Comparison of ENCODE assay signal across 9 cellular contexts in genomic region chr14:103519837-103520212, GRCh38. TPM values are rescaled to one million over a fixed set of nuclear protein-coding genes. Genes with fewer than 3 reads are reported as not detected.
DNase-seq lines count a peak whose midpoint lies in the region; ATAC-seq, FAIRE-seq and TF ChIP-seq lines count a peak whose summit lies in the region.
"Had no signal": no experiment of that assay in that cellular context is flagged by ENCODE, and none has a peak within 500 bp of the region (broad histone marks: within the 10 kb centered on the region; RNA-seq: fewer than 3 reads in every experiment).

No MANE protein-coding gene starts in this region.

- H3K9me3 ChIP-seq in GM12878 (replicated peaks; ENCODE audit: control insufficient read depth, insufficient read depth, low read length) = no peaks in the 10 kb centered on the region; the same call in 2 of the 3 replicates
- no peaks in the 10 kb centered on the region for H3K9me3 ChIP-seq in mucosa of rectum (ENCODE audit: control insufficient read depth in 2 of 2, low read length in 2 of 2)
- H3K9me3 ChIP-seq: heart right ventricle had no signal

- SMC1A ChIA-PET in GM12878 (lab: Charles Lee; ENCODE audit: uncharacterized antibody, unreplicated experiment) = interaction anchor here (1.0 to 1.8 kb wide), 3 partner anchors 15 to 38 kb away, joined by 3 to 13 read pairs (median 3); no protein-coding TSS in a partner anchor

- POLR2A ChIA-PET in GM12878 (lab: Charles Lee) = interaction anchor here (1.3 kb wide), 1 partner anchor 24 kb away, joined by 4 read pairs; no protein-coding TSS in a partner anchor

- no TSS peak for BruUV-seq in GM12878 (replicated peaks; lab: Mats Ljungman, UMichigan)

- RAD21 ChIA-PET in GM12878 (lab: Charles Lee; ENCODE audit: unreplicated experiment) = interaction anchor here (0.6 to 2.2 kb wide), 2 partner anchors 28 to 44 kb away, joined by 3 to 25 read pairs; no protein-coding TSS in a partner anchor

- H3K27me3 Mint-ChIP-seq in activated naive CD8-positive, alpha-beta T cell = no peaks in the 10 kb centered on the region
- peaks cover 13% of the 10 kb centered on the region for H3K27me3 Mint-ChIP-seq in activated naive CD8-positive, alpha-beta T cell treated with anti-CD3 and anti-CD28 coated beads for 36 hours
- peaks cover 21% of the 10 kb centered on the region for H3K27me3 Mint-ChIP-seq in activated CD8-positive, alpha-beta memory T cell treated with anti-CD3 and anti-CD28 coated beads, Interleukin-2, amount 10 ng/mL, durations not matched to agents 7 days and 5 days

- H4K20me1 ChIP-seq in GM12878 (ENCODE audit: control insufficient read depth, insufficient read depth) = no peaks in the 10 kb centered on the region

- peaks cover 25% of the 10 kb centered on the region for H3K4me1 ChIP-seq in GM12878 (ENCODE audit: control insufficient read depth, insufficient read depth, low read length)
- peaks cover 42 to 49% of the 10 kb centered on the region in 2 donors for H3K4me1 ChIP-seq in mucosa of rectum (ENCODE audit: control insufficient read depth in 2 of 2, insufficient read depth in 2 of 2, low read length in 2 of 2)
- H3K4me1 ChIP-seq in urinary bladder (ENCODE audit: insufficient read depth) = no peaks in the 10 kb centered on the region

- H3K36me3 Mint-ChIP-seq in activated naive CD8-positive, alpha-beta T cell = no peaks in the 10 kb centered on the region
- no peaks in the 10 kb centered on the region for H3K36me3 Mint-ChIP-seq in activated naive CD8-positive, alpha-beta T cell treated with anti-CD3 and anti-CD28 coated beads for 36 hours
- H3K36me3 Mint-ChIP-seq in activated CD8-positive, alpha-beta memory T cell treated with anti-CD3 and anti-CD28 coated beads, Interleukin-2, amount 10 ng/mL, durations not matched to agents 7 days and 5 days = no peaks in the 10 kb centered on the region

- H3K4me2 ChIP-seq in GM12878 (ENCODE audit: control insufficient read depth, insufficient read depth) = no peak overlapping the region; the same call in 1 of the 2 replicates

- H3K9ac ChIP-seq in GM12878 (ENCODE audit: control insufficient read depth, insufficient read depth, low read length) (no peak overlapping the region), mucosa of rectum (ENCODE audit: low read depth in 1 of 2, low read length in 2 of 2) (peak overlapping the region in 1 of 2 donors; percentile 92)

- peaks cover 9% of the 10 kb centered on the region for H3K4me1 Mint-ChIP-seq in activated naive CD8-positive, alpha-beta T cell (ENCODE audit: low read depth)
- H3K4me1 Mint-ChIP-seq in activated naive CD8-positive, alpha-beta T cell treated with anti-CD3 and anti-CD28 coated beads for 36 hours = peaks cover 11% of the 10 kb centered on the region
- peaks cover 9% of the 10 kb centered on the region for H3K4me1 Mint-ChIP-seq in activated CD8-positive, alpha-beta memory T cell treated with anti-CD3 and anti-CD28 coated beads, Interleukin-2, amount 10 ng/mL, durations not matched to agents 7 days and 5 days

- H3K4me3 Mint-ChIP-seq in activated naive CD8-positive, alpha-beta T cell = peak overlapping the region; percentile 68
- H3K4me3 Mint-ChIP-seq in activated naive CD8-positive, alpha-beta T cell treated with anti-CD3 and anti-CD28 coated beads for 36 hours = no peak overlapping the region
- no peak overlapping the region for H3K4me3 Mint-ChIP-seq in activated CD8-positive, alpha-beta memory T cell treated with anti-CD3 and anti-CD28 coated beads, Interleukin-2, amount 10 ng/mL, durations not matched to agents 7 days and 5 days

- no peak for FAIRE-seq in GM12878 (lab: Jason Lieb, UNC)

- CTCF ChIA-PET in GM12878 (lab: Yijun Ruan, JAX) = interaction anchor here (1.3 to 6.5 kb wide), 4 partner anchors 9 to 38 kb away, joined by 4 to 53 read pairs (median 22); partner anchors contain the start of gene TRMT61A
- CTCF ChIA-PET in activated CD8-positive, alpha-beta memory T cell treated with anti-CD3 and anti-CD28 coated beads, Interleukin-2, amount 10 ng/mL, durations not matched to agents 7 days and 5 days (lab: Charles Lee) = interaction anchor here (1.0 to 6.3 kb wide), 5 partner anchors 8 to 34 kb away, joined by 3 to 79 read pairs (median 20); partner anchors contain the start of gene TRMT61A

- TF ChIP-seq CTCF in GM12878 (IDR thresholded peaks at IDR 0.05 in 2 of 3, conservative IDR thresholded peaks at IDR 0.05 in 1 of 3; ENCODE audit: control insufficient read depth in 2 of 3, extremely low read depth in 1 of 3, insufficient read depth in 1 of 3, low read depth in 3 of 3, low read length in 3 of 3) = no peak

- H3K27ac Mint-ChIP-seq in activated naive CD8-positive, alpha-beta T cell = peak overlapping the region; percentile 66
- H3K27ac Mint-ChIP-seq in activated naive CD8-positive, alpha-beta T cell treated with anti-CD3 and anti-CD28 coated beads for 36 hours = no peak overlapping the region
- no peak overlapping the region for H3K27ac Mint-ChIP-seq in activated CD8-positive, alpha-beta memory T cell treated with anti-CD3 and anti-CD28 coated beads, Interleukin-2, amount 10 ng/mL, durations not matched to agents 7 days and 5 days

- no peaks in the 10 kb centered on the region for H3K9me3 Mint-ChIP-seq in activated naive CD8-positive, alpha-beta T cell (ENCODE audit: low read depth)
- H3K9me3 Mint-ChIP-seq in activated naive CD8-positive, alpha-beta T cell treated with anti-CD3 and anti-CD28 coated beads for 36 hours = no peaks in the 10 kb centered on the region
- H3K9me3 Mint-ChIP-seq in activated CD8-positive, alpha-beta memory T cell treated with anti-CD3 and anti-CD28 coated beads, Interleukin-2, amount 10 ng/mL, durations not matched to agents 7 days and 5 days (ENCODE audit: low read depth) = no peaks in the 10 kb centered on the region

- no peak for ATAC-seq in GM12878
- no peak for ATAC-seq in activated CD8-positive, alpha-beta memory T cell treated with anti-CD3 and anti-CD28 coated beads, Interleukin-2, amount 10 ng/mL, durations not matched to agents 7 days and 5 days

- DNase-seq in activated naive CD8-positive, alpha-beta T cell treated with anti-CD3 and anti-CD28 coated beads for 36 hours = no peak
- no peak for DNase-seq in GM12878 (ENCODE audit: low read depth, low spot score)
- DNase-seq in islet precursor cell = no peak
- DNase-seq in activated CD8-positive, alpha-beta memory T cell treated with anti-CD3 and anti-CD28 coated beads, Interleukin-2, amount 10 ng/mL, durations not matched to agents 7 days and 5 days = no peak
- no peak for DNase-seq in NCI-H2107 treated with DMSO at 0.1 percent for 48 hours (lab: John Stamatoyannopoulos, UW; ENCODE audit: unreplicated experiment)

- in situ Hi-C loops in GM12878 (cut with MboI) = loop anchor here (5.0 kb wide), 1 partner anchor 37 kb away; no protein-coding TSS in a partner anchor

- no peaks in the 10 kb centered on the region for H3K79me2 ChIP-seq in GM12878 (ENCODE audit: control insufficient read depth, insufficient read depth, low read length)

- H3K4me3 ChIP-seq in GM12878 (no peak overlapping the region), mucosa of rectum (ENCODE audit: low read length in 2 of 2) (peak overlapping the region; percentile 70 to 86), urinary bladder (ENCODE audit: low read depth, low read length) (no peak overlapping the region)

- no peak for TF ChIP-seq EP300 in GM12878 (IDR thresholded peaks at IDR 0.05; ENCODE audit: borderline replicate concordance in 1 of 2, control insufficient read depth in 1 of 2, low read depth in 2 of 2, low read length in 2 of 2)

- 57% methylated on average over 22 of the region's 22 CpGs for WGBS in GM12878 (ENCODE audit: insufficient coverage, insufficient replicate concordance, low lambda C conversion rate, missing lambda C conversion rate)
- 49% methylated on average over 22 of the region's 22 CpGs for WGBS in urinary bladder

- intact Hi-C loops in GM12878 (cut with micrococcal nuclease; ENCODE audit: unreplicated experiment) = no loop called here

- H3K36me3 ChIP-seq in GM12878 (ENCODE audit: control insufficient read depth in 2 of 2, insufficient read depth in 2 of 2, low read length in 1 of 2) = no peaks in the 10 kb centered on the region
- peaks cover 14 to 16% of the 10 kb centered on the region in 2 donors for H3K36me3 ChIP-seq in mucosa of rectum (ENCODE audit: control insufficient read depth in 2 of 2, insufficient read depth in 2 of 2, low read length in 2 of 2)
- no peaks in the 10 kb centered on the region for H3K36me3 ChIP-seq in urinary bladder (ENCODE audit: insufficient read depth)
- H3K36me3 ChIP-seq: heart right ventricle had no signal

- H3K27ac ChIP-seq in GM12878 (ENCODE audit: control insufficient read depth, insufficient read depth) = no peak overlapping the region
- peak overlapping the region; percentile 80 to 91 for H3K27ac ChIP-seq in mucosa of rectum (ENCODE audit: low read depth in 2 of 2, low read length in 2 of 2)
- peak overlapping the region; percentile 12 for H3K27ac ChIP-seq in urinary bladder (ENCODE audit: low read depth)

- TF ChIP-seq POLR2A in GM12878 (IDR thresholded peaks at IDR 0.05; ENCODE audit: low read depth, low read length) = no peak

- TF ChIP-seq RAD21 in GM12878 (IDR thresholded peaks at IDR 0.05; ENCODE audit: insufficient read depth, low read depth, low read length) = no peak

- H3K27me3 ChIP-seq in GM12878 (replicated peaks in 1 of 2; ENCODE audit: control insufficient read depth in 2 of 2, insufficient read depth in 2 of 2, low read length in 1 of 2) (peaks cover 2% of the 10 kb centered on the region in 2 experiments; a peak in 2 of 4 replicates), mucosa of rectum (ENCODE audit: control insufficient read depth in 2 of 2, insufficient read depth in 2 of 2, low read length in 2 of 2) (no peaks in the 10 kb centered on the region)

- no peak overlapping the region for H2AFZ ChIP-seq in GM12878 (ENCODE audit: control insufficient read depth, low read depth, low read length)

RNA-seq across cellular contexts. Expression of gene CKB, which starts 2.8 kb away (rescaled TPM):
- total RNA-seq in activated naive CD8-positive, alpha-beta T cell treated with anti-CD3 and anti-CD28 coated beads for 36 hours = 1 to 10 TPM; 3.1 to 3.3 TPM
- total RNA-seq in GM12878 (2013; cell fraction: nucleolus; rRNA removed) = 5.2 and 8.1 TPM in 2 replicates
- total RNA-seq in GM12878 (2014; rRNA removed) = 2.0 and 5.2 TPM in 2 replicates
- 0.37 and 0.40 TPM in 2 replicates for total RNA-seq in GM12878 (2014; rRNA removed; fragmentation: Illumina TruSeq; extraction: Trizol)
- total RNA-seq in GM12878 (2021) = 3.6 and 5.5 TPM in 2 replicates
- 4.6 TPM for polyA plus RNA-seq in GM12878 (2011; ENCODE audit: low read depth)
- 4.9 and 6.1 TPM in 2 replicates for polyA plus RNA-seq in GM12878 (2011; rRNA removed)
- 8.2 and 14.3 TPM in 2 replicates for polyA plus RNA-seq in GM12878 (2011; cell fraction: cytosol; rRNA removed)
- 21.1 and 21.6 TPM in 2 replicates for polyA plus RNA-seq in GM12878 (2011; cell fraction: nucleus; rRNA removed)
- polyA plus RNA-seq in GM12878 (2012) = 8.6 and 8.9 TPM in 2 replicates
- 0.46 TPM in 1 of 2 replicates, not detected in the other for polyA plus RNA-seq in GM12878 (2014; fragmentation: Illumina TruSeq; extraction: Trizol)
- under 1 TPM; 0.48 to 0.90 TPM for polyA plus RNA-seq in GM12878 (2014; fragmentation: Nextera tagmentation; extraction: Ambion mirVana)
- polyA plus RNA-seq in GM12878 (2014; rRNA removed) = 2.8 and 9.0 TPM in 2 replicates
- 1 to 10 TPM; 2.6 to 3.3 TPM for polyA plus RNA-seq in GM12878 (2016; fragmentation: Nextera tagmentation; extraction: Ambion mirVana)
- 2.3 and 12.2 TPM in 2 replicates for polyA minus RNA-seq in GM12878 (2011; rRNA and poly(A)+ RNA removed)
- polyA minus RNA-seq in GM12878 (2011; cell fraction: cytosol; rRNA and poly(A)+ RNA removed) = 5.2 and 7.7 TPM in 2 replicates
- polyA minus RNA-seq in GM12878 (2011; cell fraction: nucleus; rRNA and poly(A)+ RNA removed) = 1.7 and 4.3 TPM in 2 replicates
- 121 TPM for total RNA-seq in urinary bladder
- polyA plus RNA-seq in urinary bladder = 1,521 TPM
- 1 to 10 TPM; 1.2 to 6.1 TPM for total RNA-seq in activated CD8-positive, alpha-beta memory T cell treated with anti-CD3 and anti-CD28 coated beads, Interleukin-2, amount 10 ng/mL, durations not matched to agents 7 days and 5 days

RNA-seq across cellular contexts. Expression of gene TRMT61A, which starts 9.2 kb away (rescaled TPM):
- 10 to 100 TPM; 20.6 to 22.1 TPM for total RNA-seq in activated naive CD8-positive, alpha-beta T cell treated with anti-CD3 and anti-CD28 coated beads for 36 hours
- 23.5 and 27.2 TPM in 2 replicates for total RNA-seq in GM12878 (2013; cell fraction: nucleolus; rRNA removed)
- total RNA-seq in GM12878 (2014; rRNA removed) (13.5 and 18.2 TPM in 2 replicates), GM12878 (2014; rRNA removed; fragmentation: Illumina TruSeq; extraction: Trizol) (3.7 and 4.7 TPM in 2 replicates), GM12878 (2021) (15.6 and 17.9 TPM in 2 replicates), urinary bladder (5.7 TPM)
- 2.0 TPM for polyA plus RNA-seq in GM12878 (2011; ENCODE audit: low read depth)
- polyA plus RNA-seq in GM12878 (2011; rRNA removed) (2.4 and 5.1 TPM in 2 replicates), GM12878 (2014; fragmentation: Illumina TruSeq; extraction: Trizol) (0.46 and 1.4 TPM in 2 replicates), GM12878 (2014; fragmentation: Nextera tagmentation; extraction: Ambion mirVana) (under 1 TPM; 0.11 to 0.38 TPM), GM12878 (2014; rRNA removed) (17.6 and 20.4 TPM in 2 replicates), GM12878 (2016; fragmentation: Nextera tagmentation; extraction: Ambion mirVana) (10 to 100 TPM; 19.8 to 21.9 TPM), urinary bladder (35.0 TPM)
- 9.0 and 16.6 TPM in 2 replicates for polyA plus RNA-seq in GM12878 (2011; cell fraction: cytosol; rRNA removed)
- polyA plus RNA-seq in GM12878 (2011; cell fraction: nucleus; rRNA removed) = 49.7 and 52.9 TPM in 2 replicates
- 5.6 and 7.1 TPM in 2 replicates for polyA plus RNA-seq in GM12878 (2012)
- 3.9 and 9.5 TPM in 2 replicates for polyA minus RNA-seq in GM12878 (2011; rRNA and poly(A)+ RNA removed)
- polyA minus RNA-seq in GM12878 (2011; cell fraction: cytosol; rRNA and poly(A)+ RNA removed) = 4.0 and 4.1 TPM in 2 replicates
- polyA minus RNA-seq in GM12878 (2011; cell fraction: nucleus; rRNA and poly(A)+ RNA removed) = 15.0 and 25.7 TPM in 2 replicates
- 1 to 10 TPM; 7.3 to 9.6 TPM for total RNA-seq in activated CD8-positive, alpha-beta memory T cell treated with anti-CD3 and anti-CD28 coated beads, Interleukin-2, amount 10 ng/mL, durations not matched to agents 7 days and 5 days

RNA-seq across cellular contexts. Expression of gene BAG5, which starts 42.6 kb away (rescaled TPM):
- total RNA-seq in activated naive CD8-positive, alpha-beta T cell treated with anti-CD3 and anti-CD28 coated beads for 36 hours = 10 to 100 TPM; 36.3 to 38.9 TPM
- 22.8 and 25.0 TPM in 2 replicates for total RNA-seq in GM12878 (2013; cell fraction: nucleolus; rRNA removed)
- total RNA-seq in GM12878 (2014; rRNA removed) (17.5 and 18.5 TPM in 2 replicates), GM12878 (2014; rRNA removed; fragmentation: Illumina TruSeq; extraction: Trizol) (22.9 and 23.8 TPM in 2 replicates), GM12878 (2021) (21.4 and 22.7 TPM in 2 replicates), urinary bladder (29.8 TPM)
- polyA plus RNA-seq in GM12878 (2011; ENCODE audit: low read depth) = 12.5 TPM
- polyA plus RNA-seq in GM12878 (2011; rRNA removed) (10.2 and 14.2 TPM in 2 replicates), GM12878 (2014; fragmentation: Illumina TruSeq; extraction: Trizol) (25.9 and 33.9 TPM in 2 replicates), GM12878 (2014; fragmentation: Nextera tagmentation; extraction: Ambion mirVana) (10 to 100 TPM in 1 of 2 experiments, 1 to 10 TPM in 1; 9.9 to 10.9 TPM), GM12878 (2014; rRNA removed) (13.1 and 13.5 TPM in 2 replicates), GM12878 (2016; fragmentation: Nextera tagmentation; extraction: Ambion mirVana) (10 to 100 TPM; 25.7 to 30.5 TPM), urinary bladder (18.1 TPM)
- 6.2 and 8.1 TPM in 2 replicates for polyA plus RNA-seq in GM12878 (2011; cell fraction: cytosol; rRNA removed)
- polyA plus RNA-seq in GM12878 (2011; cell fraction: nucleus; rRNA removed) = 7.8 and 10.2 TPM in 2 replicates
- polyA plus RNA-seq in GM12878 (2012) = 12.0 and 13.3 TPM in 2 replicates
- 9.0 and 10.8 TPM in 2 replicates for polyA minus RNA-seq in GM12878 (2011; rRNA and poly(A)+ RNA removed)
- polyA minus RNA-seq in GM12878 (2011; cell fraction: cytosol; rRNA and poly(A)+ RNA removed) = 6.1 and 6.8 TPM in 2 replicates
- polyA minus RNA-seq in GM12878 (2011; cell fraction: nucleus; rRNA and poly(A)+ RNA removed) = 4.8 and 8.7 TPM in 2 replicates
- total RNA-seq in activated CD8-positive, alpha-beta memory T cell treated with anti-CD3 and anti-CD28 coated beads, Interleukin-2, amount 10 ng/mL, durations not matched to agents 7 days and 5 days = 10 to 100 TPM; 29.9 to 32.3 TPM

RNA-seq across cellular contexts. Expression of gene COA8, which starts 42.9 kb away (rescaled TPM):
- 10 to 100 TPM; 42.9 to 44.2 TPM for total RNA-seq in activated naive CD8-positive, alpha-beta T cell treated with anti-CD3 and anti-CD28 coated beads for 36 hours
- total RNA-seq in GM12878 (2013; cell fraction: nucleolus; rRNA removed) = 21.6 and 28.1 TPM in 2 replicates
- 23.7 and 37.3 TPM in 2 replicates for total RNA-seq in GM12878 (2014; rRNA removed)
- 22.7 and 24.2 TPM in 2 replicates for total RNA-seq in GM12878 (2014; rRNA removed; fragmentation: Illumina TruSeq; extraction: Trizol)
- total RNA-seq in GM12878 (2021) = 29.0 and 34.7 TPM in 2 replicates
- polyA plus RNA-seq in GM12878 (2011; ENCODE audit: low read depth) = 11.5 TPM
- polyA plus RNA-seq in GM12878 (2011; rRNA removed) = 20.5 and 29.0 TPM in 2 replicates
- 15.1 and 16.3 TPM in 2 replicates for polyA plus RNA-seq in GM12878 (2011; cell fraction: cytosol; rRNA removed)
- 7.8 and 9.0 TPM in 2 replicates for polyA plus RNA-seq in GM12878 (2011; cell fraction: nucleus; rRNA removed)
- 34.8 and 40.5 TPM in 2 replicates for polyA plus RNA-seq in GM12878 (2012)
- 27.4 and 30.6 TPM in 2 replicates for polyA plus RNA-seq in GM12878 (2014; fragmentation: Illumina TruSeq; extraction: Trizol)
- 10 to 100 TPM in 1 of 2 experiments, 1 to 10 TPM in 1; 6.1 to 11.3 TPM for polyA plus RNA-seq in GM12878 (2014; fragmentation: Nextera tagmentation; extraction: Ambion mirVana)
- 32.8 and 33.7 TPM in 2 replicates for polyA plus RNA-seq in GM12878 (2014; rRNA removed)
- 10 to 100 TPM; 67.6 to 69.5 TPM for polyA plus RNA-seq in GM12878 (2016; fragmentation: Nextera tagmentation; extraction: Ambion mirVana)
- 5.6 and 7.1 TPM in 2 replicates for polyA minus RNA-seq in GM12878 (2011; rRNA and poly(A)+ RNA removed)
- 2.7 and 3.8 TPM in 2 replicates for polyA minus RNA-seq in GM12878 (2011; cell fraction: cytosol; rRNA and poly(A)+ RNA removed)
- 8.0 and 13.8 TPM in 2 replicates for polyA minus RNA-seq in GM12878 (2011; cell fraction: nucleus; rRNA and poly(A)+ RNA removed)
- 37.0 TPM for total RNA-seq in urinary bladder
- polyA plus RNA-seq in urinary bladder = 52.4 TPM
- total RNA-seq in activated CD8-positive, alpha-beta memory T cell treated with anti-CD3 and anti-CD28 coated beads, Interleukin-2, amount 10 ng/mL, durations not matched to agents 7 days and 5 days = 10 to 100 TPM; 29.1 to 33.5 TPM

Comparison
In these comparisons a context has a peak if more than half of its experiments do, and no peak if none do; other contexts are left out.
1. H3K4me3 ChIP-seq: peak in mucosa of rectum (2 of 2); none in GM12878 (single experiment) and urinary bladder (single experiment).
2. RNA of gene CKB, which starts 2.8 kb away (total RNA-seq): 121 TPM in urinary bladder (single experiment); 1.2 to 6.1 TPM in activated CD8-positive, alpha-beta memory T cell treated with anti-CD3 and anti-CD28 coated beads, Interleukin-2, amount 10 ng/mL, durations not matched to agents 7 days and 5 days, 3.1 to 3.3 TPM in activated naive CD8-positive, alpha-beta T cell treated with anti-CD3 and anti-CD28 coated beads for 36 hours and 0.37 to 8.1 TPM in GM12878; every median in the first group is over 10 times any median in the second.